In the genomic region with DNA sequence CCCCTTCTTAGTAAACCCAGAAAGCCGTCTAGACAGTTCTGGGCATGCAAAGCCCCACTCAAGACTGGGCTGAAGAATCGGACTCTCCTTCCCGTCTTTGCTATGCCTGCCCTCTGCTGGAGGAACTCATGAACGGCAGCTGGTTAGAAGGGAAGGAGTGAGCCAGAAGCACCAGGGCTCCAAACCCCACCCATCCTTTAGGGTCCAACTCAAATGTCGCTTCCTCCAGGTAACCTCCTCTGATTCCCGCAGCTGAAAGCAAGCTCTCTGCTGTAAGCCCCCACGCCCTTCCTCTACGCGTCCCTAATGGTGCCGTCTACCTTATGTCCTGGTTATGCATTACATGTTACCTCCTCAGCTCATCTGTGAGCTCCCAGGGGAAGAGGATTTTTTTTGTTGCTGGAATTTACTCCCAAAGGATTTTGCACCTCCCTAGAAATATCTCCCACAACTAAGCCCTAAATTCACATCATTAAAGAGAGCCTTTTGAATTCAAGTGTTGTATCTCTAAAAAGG, we compare ENCODE assay signal across 8 cellular contexts. TPM values are rescaled to one million over a fixed set of nuclear protein-coding genes. Genes with fewer than 3 reads are reported as not detected.
DNase-seq lines count a peak whose midpoint lies in the region; ATAC-seq, FAIRE-seq and TF ChIP-seq lines count a peak whose summit lies in the region.

No MANE protein-coding gene starts in this region.

- H2AFZ ChIP-seq in HepG2 (ENCODE audit: low read length) = no peak overlapping the region

- no peak for TF ChIP-seq POLR2A in HepG2 (IDR thresholded peaks at IDR 0.05; ENCODE audit: insufficient read depth in 1 of 2, low read depth in 2 of 2, low read length in 2 of 2)

- WGBS in HepG2 (ENCODE audit: low lambda C conversion rate) = 0% methylated on average over 5 of the region's 10 CpGs

- no peaks in the 10 kb centered on the region for H3K9me3 ChIP-seq in colonic mucosa
- H3K9me3 ChIP-seq in HepG2 (ENCODE audit: low read length) = no peaks in the 10 kb centered on the region

- POLR2A ChIA-PET in GM10248 (lab: Yijun Ruan, JAX) (no interaction called here), HepG2 (lab: Yijun Ruan, JAX) (no interaction called here)

- DNase-seq in GM10248 (ENCODE audit: extremely low spot score) = peak; percentile 86
- peak; percentile 68 for DNase-seq in NCI-H510A treated with DMSO at 0.1 percent for 48 hours (lab: John Stamatoyannopoulos, UW)
- peak; percentile 62 to 79 for DNase-seq in activated CD4-positive, alpha-beta T cell treated with anti-CD3 and anti-CD28 coated beads for 4 hours
- peak; percentile 84 for DNase-seq in colonic mucosa
- DNase-seq in HepG2 (ENCODE audit: low spot score) = peak; percentile 43
- DNase-seq in stimulated activated CD4-positive, alpha-beta T cell treated with anti-CD3 and anti-CD28 coated beads, TNF-alpha, amount 100 ng/mL, for 1 hour (ENCODE audit: low read depth in 3 of 3, low spot score in 1 of 3) = peak; percentile 30 to 56 (median 47)

- peak; percentile 90 for FAIRE-seq in HepG2 (lab: Jason Lieb, UNC)

- no peak overlapping the region for H3K9ac ChIP-seq in colonic mucosa (ENCODE audit: low read depth in 2 of 2, low read length in 2 of 2)
- H3K9ac ChIP-seq in HepG2 (ENCODE audit: insufficient read depth, low read depth, low read length) = no peak overlapping the region

- H3K36me3 ChIP-seq in colonic mucosa = no peaks in the 10 kb centered on the region
- H3K36me3 ChIP-seq in HepG2 (replicated peaks in 1 of 2; ENCODE audit: control insufficient read depth in 1 of 2, insufficient read depth in 2 of 2, low read length in 2 of 2) = no peaks in the 10 kb centered on the region

- no peak overlapping the region for H3K4me2 ChIP-seq in HepG2 (ENCODE audit: low read depth, low read length)

- no peaks in the 10 kb centered on the region for H3K79me2 ChIP-seq in HepG2 (ENCODE audit: insufficient read depth, low read length)

- H3K27ac ChIP-seq in colonic mucosa = no peak overlapping the region
- no peak overlapping the region for H3K27ac ChIP-seq in HepG2 (ENCODE audit: extremely low read length, insufficient read depth, low read length)

- BruUV-seq in HepG2 (replicated peaks; lab: Mats Ljungman, UMichigan) = no TSS peak

- CTCF ChIA-PET in GM10248 (lab: Yijun Ruan, JAX) (interaction anchor here (0.6 to 23.1 kb wide), 34 partner anchors 8 to 391 kb away, joined by 3 to 399 read pairs (median 4); a partner anchor contains a TSS), HepG2 (lab: Yijun Ruan, JAX; ENCODE audit: low intra/inter-chr PET ratio, low total read pairs) (interaction anchor here (1.5 to 3.4 kb wide), 3 partner anchors 107 to 146 kb away, joined by 5 to 39 read pairs (median 16); a partner anchor contains a TSS)

- in situ Hi-C loops in HepG2 (cut with HindIII; ENCODE audit: extremely low pct_ligation_motif_present, low pct_unique_long_range_greater_than_20kb) = loop anchor here (10.0 kb wide), 1 partner anchor 283 kb away; a partner anchor contains a TSS

- TF ChIP-seq EP300 in HepG2 (IDR thresholded peaks at IDR 0.05; ENCODE audit: low read depth in 2 of 2, low read length in 2 of 2) = no peak
- TF ChIP-seq EP300 in HepG2 (CRISPR knock-in tag; IDR thresholded peaks at IDR 0.05; ENCODE audit: borderline replicate concordance) = no peak

- TF ChIP-seq CTCF in GM10248 (IDR thresholded peaks at IDR 0.05; ENCODE audit: control extremely low read depth, extremely low read depth, low read depth, missing control alignments) (peak; percentile 94), colonic mucosa (IDR thresholded peaks at IDR 0.05) (peak; percentile 87), HepG2 (CRISPR knock-in tag; IDR thresholded peaks at IDR 0.05) (peak; percentile 91)

- H3K4me3 ChIP-seq in colonic mucosa = no peak overlapping the region
- H3K4me3 ChIP-seq in HepG2 (replicated peaks in 1 of 3; ENCODE audit: insufficient read depth in 1 of 3, low read depth in 2 of 3, low read length in 3 of 3) = no peak overlapping the region

- intact Hi-C loops in colonic mucosa (cut with DNase I) (loop anchor here (2.0 kb wide), 1 partner anchor 107 kb away; a partner anchor contains a TSS), HepG2 (cut with micrococcal nuclease; ENCODE audit: unreplicated experiment) (loop anchor here (1.0 to 5.0 kb wide), 3 partner anchors 107 to 280 kb away; a partner anchor contains a TSS)

- H4K20me1 ChIP-seq in HepG2 (ENCODE audit: insufficient read depth, low read length) = no peaks in the 10 kb centered on the region

- TF ChIP-seq RAD21 in HepG2 (CRISPR knock-in tag; IDR thresholded peaks at IDR 0.05) = peak; percentile 59

- ATAC-seq in HG03196 (IDR thresholded peaks at IDR 0.05; ENCODE audit: unreplicated experiment) (peak; percentile 58), HepG2 (peak; percentile 92), GM21825 (IDR thresholded peaks at IDR 0.05; ENCODE audit: unreplicated experiment) (no peak)

- no peaks in the 10 kb centered on the region for H3K4me1 ChIP-seq in colonic mucosa
- no peaks in the 10 kb centered on the region; the same call in 1 of the 2 replicates for H3K4me1 ChIP-seq in HepG2 (ENCODE audit: insufficient read depth, low read length)

- H3K27me3 ChIP-seq in colonic mucosa = no peaks in the 10 kb centered on the region
- H3K27me3 ChIP-seq in HepG2 (ENCODE audit: control insufficient read depth in 1 of 2, insufficient read depth in 2 of 2, low read length in 2 of 2) = peaks cover 0 to 15% of the 10 kb centered on the region in 2 experiments; a peak in 2 of 5 replicates

TF ChIP-seq in HepG2, 621 proteins besides CTCF, POLR2A, EP300 and RAD21 (continues in another document):
- no peak for TF ChIP-seq TCF12 (IDR thresholded peaks at IDR 0.05)
- no peak for TF ChIP-seq TCF12 (CRISPR knock-in tag; IDR thresholded peaks at IDR 0.05)
- 0 out of 2 replicates have a peak, but pooled peaks have one; percentile 9 for TF ChIP-seq ZFP36L1 (CRISPR knock-in tag; IDR thresholded peaks at IDR 0.05)
- peak; percentile 83 for TF ChIP-seq STAG1 (CRISPR knock-in tag; IDR thresholded peaks at IDR 0.05)
- TF ChIP-seq XRCC5 (optimal IDR thresholded peaks at IDR 0.05; ENCODE audit: low read length) = peak; percentile 62
- peak; percentile 87 for TF ChIP-seq SMC3 (IDR thresholded peaks at IDR 0.05; ENCODE audit: low read length)
- no peak for TF ChIP-seq ZNF7 (CRISPR knock-in tag; IDR thresholded peaks at IDR 0.05)
- TF ChIP-seq ZNF34 (CRISPR knock-in tag; IDR thresholded peaks at IDR 0.05; ENCODE audit: borderline replicate concordance) = no peak
- TF ChIP-seq KDM2A (CRISPR knock-in tag; IDR thresholded peaks at IDR 0.05; ENCODE audit: borderline replicate concordance, low read depth) = peak; percentile 35; the same call in 1 of the 2 replicates
- TF ChIP-seq GZF1 (CRISPR knock-in tag; IDR thresholded peaks at IDR 0.05) = no peak
- TF ChIP-seq GTF2F1 (IDR thresholded peaks at IDR 0.05; ENCODE audit: low read length) = no peak
- TF ChIP-seq, protein P1, sequence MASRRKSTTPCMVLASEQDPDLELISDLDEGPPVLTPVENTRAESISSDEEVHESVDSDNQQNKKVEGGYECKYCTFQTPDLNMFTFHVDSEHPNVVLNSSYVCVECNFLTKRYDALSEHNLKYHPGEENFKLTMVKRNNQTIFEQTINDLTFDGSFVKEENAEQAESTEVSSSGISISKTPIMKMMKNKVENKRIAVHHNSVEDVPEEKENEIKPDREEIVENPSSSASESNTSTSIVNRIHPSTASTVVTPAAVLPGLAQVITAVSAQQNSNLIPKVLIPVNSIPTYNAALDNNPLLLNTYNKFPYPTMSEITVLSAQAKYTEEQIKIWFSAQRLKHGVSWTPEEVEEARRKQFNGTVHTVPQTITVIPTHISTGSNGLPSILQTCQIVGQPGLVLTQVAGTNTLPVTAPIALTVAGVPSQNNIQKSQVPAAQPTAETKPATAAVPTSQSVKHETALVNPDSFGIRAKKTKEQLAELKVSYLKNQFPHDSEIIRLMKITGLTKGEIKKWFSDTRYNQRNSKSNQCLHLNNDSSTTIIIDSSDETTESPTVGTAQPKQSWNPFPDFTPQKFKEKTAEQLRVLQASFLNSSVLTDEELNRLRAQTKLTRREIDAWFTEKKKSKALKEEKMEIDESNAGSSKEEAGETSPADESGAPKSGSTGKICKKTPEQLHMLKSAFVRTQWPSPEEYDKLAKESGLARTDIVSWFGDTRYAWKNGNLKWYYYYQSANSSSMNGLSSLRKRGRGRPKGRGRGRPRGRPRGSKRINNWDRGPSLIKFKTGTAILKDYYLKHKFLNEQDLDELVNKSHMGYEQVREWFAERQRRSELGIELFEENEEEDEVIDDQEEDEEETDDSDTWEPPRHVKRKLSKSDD (CRISPR knock-in tag; IDR thresholded peaks at IDR 0.05; ENCODE audit: low read depth) = no peak
- TF ChIP-seq JARID2 (CRISPR knock-in tag; IDR thresholded peaks at IDR 0.05; ENCODE audit: insufficient replicate concordance) = no peak
- no peak for TF ChIP-seq SALL2 (CRISPR knock-in tag; IDR thresholded peaks at IDR 0.05)
- no peak for TF ChIP-seq ZNF460 (CRISPR knock-in tag; IDR thresholded peaks at IDR 0.05; ENCODE audit: borderline replicate concordance)
- TF ChIP-seq ZNF251 (CRISPR knock-in tag; IDR thresholded peaks at IDR 0.05) = no peak

RNA-seq across cellular contexts. Expression of a gene that starts 59.0 kb away (rescaled TPM):
- total RNA-seq in colonic mucosa (1 to 10 TPM; 4.2 to 10.0 TPM), HepG2 (2016; rRNA removed; fragmentation: Illumina TruSeq; extraction: Trizol) (0.46 and 1.4 TPM in 2 replicates)
- 0.81 and 0.88 TPM in 2 replicates for total RNA-seq in HepG2 (2016; cell fraction: cytosol; rRNA removed; fragmentation: Illumina TruSeq; extraction: Trizol; ENCODE audit: low read depth)
- 0.48 and 1.7 TPM in 2 replicates for total RNA-seq in HepG2 (2016; cell fraction: insoluble cytoplasmic fraction; rRNA removed; fragmentation: Illumina TruSeq; extraction: Trizol)
- 0.83 and 1.4 TPM in 2 replicates for total RNA-seq in HepG2 (2016; cell fraction: membrane; rRNA removed; fragmentation: Illumina TruSeq; extraction: Trizol)
- 4.1 and 4.6 TPM in 2 replicates for total RNA-seq in HepG2 (2016; cell fraction: nucleus; rRNA removed; fragmentation: Illumina TruSeq; extraction: Trizol)
- polyA plus RNA-seq in HepG2 (2011; rRNA removed) = 0.57 and 0.84 TPM in 2 replicates
- 0.28 and 0.51 TPM in 2 replicates for polyA plus RNA-seq in HepG2 (2011; cell fraction: cytosol; rRNA removed)
- polyA plus RNA-seq in HepG2 (2011; cell fraction: nucleus; rRNA removed) = 2.6 and 4.4 TPM in 2 replicates
- 0.48 and 0.51 TPM in 2 replicates for polyA plus RNA-seq in HepG2 (2012)
- 0.03 TPM in 2 replicates for polyA plus RNA-seq in HepG2 (2016; cell fraction: cytosol; fragmentation: Illumina TruSeq; extraction: Trizol; ENCODE audit: low read depth)
- 0.28 and 0.32 TPM in 2 replicates for polyA plus RNA-seq in HepG2 (2016; cell fraction: insoluble cytoplasmic fraction; fragmentation: Illumina TruSeq; extraction: Trizol; ENCODE audit: low read depth)
- 0.14 and 0.22 TPM in 2 replicates for polyA plus RNA-seq in HepG2 (2016; cell fraction: membrane; fragmentation: Illumina TruSeq; extraction: Trizol; ENCODE audit: low read depth)
- 2.1 and 2.7 TPM in 2 replicates for polyA plus RNA-seq in HepG2 (2016; cell fraction: nucleus; fragmentation: Illumina TruSeq; extraction: Trizol; ENCODE audit: insufficient read depth, low read depth)
- 0.05 and 2.2 TPM in 2 replicates for polyA minus RNA-seq in HepG2 (2011; rRNA and poly(A)+ RNA removed; ENCODE audit: low replicate concordance)
- polyA minus RNA-seq in HepG2 (2011; cell fraction: cytosol; rRNA and poly(A)+ RNA removed) = 0.70 and 1.3 TPM in 2 replicates
- 7.6 and 9.6 TPM in 2 replicates for polyA minus RNA-seq in HepG2 (2011; cell fraction: nucleus; rRNA and poly(A)+ RNA removed)
